In the genomic region with DNA sequence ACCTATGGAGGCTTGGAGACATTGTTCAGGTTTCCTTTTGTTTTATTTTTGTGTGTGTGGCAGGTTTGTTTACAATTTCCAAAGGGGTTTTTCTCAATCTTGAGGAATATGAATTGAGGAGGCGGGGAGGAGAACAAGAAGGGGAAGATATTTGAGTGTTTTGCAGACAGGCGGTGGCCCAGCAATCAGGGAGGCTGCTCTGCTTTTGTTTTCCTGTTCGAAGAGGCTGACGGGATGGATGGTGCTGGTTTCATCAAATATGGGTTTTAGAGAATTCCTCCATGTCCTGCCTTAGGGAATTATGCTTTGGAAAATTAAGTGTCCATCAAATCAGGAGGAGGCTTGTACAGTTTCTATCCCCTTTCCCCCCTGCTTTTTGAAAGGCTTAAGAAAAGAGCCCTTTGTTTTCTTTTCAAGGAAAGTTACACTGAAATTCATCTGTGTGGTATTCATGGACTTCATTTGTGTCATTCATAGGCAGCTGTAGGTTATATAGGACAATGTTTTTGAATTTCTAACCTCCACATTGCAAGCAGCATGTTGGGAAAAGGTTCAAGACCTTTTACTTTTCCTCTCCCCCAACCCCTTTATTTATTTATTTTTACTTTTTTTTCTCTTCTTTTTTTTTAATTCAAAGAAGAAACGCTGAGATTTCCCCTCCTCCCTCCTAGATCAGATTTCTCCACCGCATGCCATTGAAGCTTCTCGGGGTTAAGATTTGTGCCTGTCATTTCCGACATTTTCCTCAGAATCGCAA, we compare ENCODE assay signal across 20 cellular contexts.
DNase-seq lines count a peak whose midpoint lies in the region; ATAC-seq and TF ChIP-seq lines count a peak whose summit lies in the region.
"Had no signal": no experiment of that assay in that cellular context is flagged by ENCODE, and none has a peak within 500 bp of the region (broad histone marks: within the 10 kb centered on the region; RNA-seq: fewer than 3 reads in every experiment).

No MANE protein-coding gene starts in this region.

- no peaks in the 10 kb centered on the region for H3K9me3 ChIP-seq in Karpas-422 (ENCODE audit: low read length)
- H3K9me3 ChIP-seq: BLaER1 treated with 17β-estradiol and CSF1 and Interleukin-3, amounts not matched to agents 10 nM and 100 nM; esophagus squamous epithelium; upper lobe of left lung had no signal

- H3K27ac Mint-ChIP-seq in neural crest cell (ENCODE audit: unreplicated experiment) (peak overlapping the region; percentile 94), CD14-positive monocyte (no peak overlapping the region)
- H3K27ac Mint-ChIP-seq: activated naive CD4-positive, alpha-beta T cell treated with anti-CD3 and anti-CD28 coated beads, Interleukin-2, amount 50 U/mL, for 72 hours had no signal

- intact Hi-C loops in CD14-positive monocyte (cut with micrococcal nuclease) = no loop called here

- H3K4me1 ChIP-seq in Karpas-422 (ENCODE audit: low read length) = no peaks in the 10 kb centered on the region
- H3K4me1 ChIP-seq: esophagus squamous epithelium, upper lobe of left lung had no signal

- H2AFZ ChIP-seq in Karpas-422 (ENCODE audit: low read length) = no peak overlapping the region

- no peaks in the 10 kb centered on the region for H4K20me1 ChIP-seq in Karpas-422 (ENCODE audit: insufficient read depth, low read depth, low read length)
- H4K20me1 ChIP-seq: BLaER1 treated with 17β-estradiol and CSF1 and Interleukin-3, amounts not matched to agents 10 nM and 100 nM had no signal

- H3K27me3 ChIP-seq in H7 (ENCODE audit: control insufficient read depth, insufficient read depth, low read length) (no peaks in the 10 kb centered on the region), Karpas-422 (ENCODE audit: low read length) (no peaks in the 10 kb centered on the region)
- H3K27me3 ChIP-seq: BLaER1 treated with 17β-estradiol and CSF1 and Interleukin-3, amounts not matched to agents 10 nM and 100 nM; esophagus squamous epithelium; upper lobe of left lung had no signal

- H3K36me3 ChIP-seq in H7 (replicated peaks; ENCODE audit: control insufficient read depth, insufficient read depth, low read length) = peaks cover 22% of the 10 kb centered on the region
- no peaks in the 10 kb centered on the region for H3K36me3 ChIP-seq in Karpas-422 (ENCODE audit: insufficient read depth, low read length)

- no peaks in the 10 kb centered on the region for H3K79me2 ChIP-seq in Karpas-422 (ENCODE audit: low read length)

- no peak for TF ChIP-seq CTCF in neural crest cell (conservative IDR thresholded peaks at IDR 0.05)
- no peak for TF ChIP-seq CTCF in CD14-positive monocyte (IDR thresholded peaks at IDR 0.05)

- peaks cover 48% of the 10 kb centered on the region for H3K36me3 Mint-ChIP-seq in neural crest cell (ENCODE audit: low read depth)
- no peaks in the 10 kb centered on the region for H3K36me3 Mint-ChIP-seq in CD14-positive monocyte
- H3K36me3 Mint-ChIP-seq: activated naive CD4-positive, alpha-beta T cell treated with anti-CD3 and anti-CD28 coated beads, Interleukin-2, amount 50 U/mL, for 72 hours had no signal

- no peak overlapping the region for H3K9ac ChIP-seq in Karpas-422 (ENCODE audit: low read length)
- H3K9ac ChIP-seq: BLaER1 treated with 17β-estradiol and CSF1 and Interleukin-3, amounts not matched to agents 10 nM and 100 nM had no signal

- H3K4me3 Mint-ChIP-seq in neural crest cell (peak overlapping the region; percentile 42), CD14-positive monocyte (no peak overlapping the region)

- ATAC-seq in GM21529 (IDR thresholded peaks at IDR 0.05; ENCODE audit: unreplicated experiment) = no peak
- ATAC-seq in HG02798 (IDR thresholded peaks at IDR 0.05; ENCODE audit: poor library complexity, unreplicated experiment) = no peak
- ATAC-seq: activated naive CD4-positive, alpha-beta T cell treated with anti-CD3 and anti-CD28 coated beads, Interleukin-2, amount 50 U/mL, for 72 hours; GM12878 had no signal

- DNase-seq in H7 = peak; percentile 13
- DNase-seq in globus pallidus (ENCODE audit: low spot score) = peak; percentile 47
- no peak for DNase-seq in neural crest cell (ENCODE audit: low read depth, low spot score)
- DNase-seq in CD14-positive monocyte (ENCODE audit: low spot score) = no peak
- DNase-seq in Karpas-422 = no peak
- DNase-seq: activated CD4-positive, alpha-beta T cell treated with anti-CD3 and anti-CD28 coated beads, Interleukin-2, amount 50 U/mL, for 48 hours; activated T-cell treated with anti-CD3 and anti-CD28 coated beads, Interleukin-2, amount 50 U/mL, for 1 hour; esophagus squamous epithelium; GF-D8; NCI-H2029; NCI-H524 treated with DMSO at 0.1 percent for 48 hours; stimulated activated naive CD4-positive, alpha-beta T cell treated with Interleukin-2 at 50 U/mL for 16 hours; upper lobe of left lung had no signal

- H3K9me3 Mint-ChIP-seq in neural crest cell (no peaks in the 10 kb centered on the region), CD14-positive monocyte (peaks cover 0 to 2% (median 1%) of the 10 kb centered on the region in 7 donors)

- H3K27ac ChIP-seq in angular gyrus (ENCODE audit: low read depth, low read length) = peak overlapping the region; percentile 7
- H3K27ac ChIP-seq in Karpas-422 (ENCODE audit: low read length) = no peak overlapping the region
- H3K27ac ChIP-seq: BLaER1 treated with 17β-estradiol and CSF1 and Interleukin-3, amounts not matched to agents 10 nM and 100 nM; esophagus squamous epithelium; upper lobe of left lung; VCaP had no signal

- H3K27me3 Mint-ChIP-seq in neural crest cell (ENCODE audit: low read depth) (no peaks in the 10 kb centered on the region), CD14-positive monocyte (ENCODE audit: low read depth in 3 of 3) (peaks cover 0 to 2% (median 0%) of the 10 kb centered on the region in 3 donors)

- no peak overlapping the region for H3K4me2 ChIP-seq in Karpas-422 (ENCODE audit: low read depth, low read length, poor library complexity, severe bottlenecking)
- H3K4me2 ChIP-seq: BLaER1 treated with 17β-estradiol and CSF1 and Interleukin-3, amounts not matched to agents 10 nM and 100 nM had no signal

- H3K4me1 Mint-ChIP-seq in neural crest cell (peaks cover 51% of the 10 kb centered on the region), CD14-positive monocyte (no peaks in the 10 kb centered on the region)

- H3K4me3 ChIP-seq in H7 (ENCODE audit: insufficient read depth, low read depth, low read length) (no peak overlapping the region), Karpas-422 (ENCODE audit: low read length) (no peak overlapping the region)
- H3K4me3 ChIP-seq: BLaER1 treated with 17β-estradiol and CSF1 and Interleukin-3, amounts not matched to agents 10 nM and 100 nM; esophagus squamous epithelium; GM12878; upper lobe of left lung had no signal

- no peaks in the 10 kb centered on the region for H3K9me2 ChIP-seq in Karpas-422 (replicated peaks; ENCODE audit: insufficient read depth, low read length)

Comparison
In these comparisons a context has a peak if more than half of its experiments do, and no peak if none do; other contexts are left out.
1. DNase-seq: peak in H7 (single experiment) and globus pallidus (single experiment); none in neural crest cell (single experiment), CD14-positive monocyte (single experiment) and Karpas-422 (single experiment).